ENCODE assay signal across 8 cellular contexts in genomic region chr12:12563529-12563928, GRCh38. TPM values are rescaled to one million over a fixed set of nuclear protein-coding genes. Genes with fewer than 3 reads are reported as not detected.
DNase-seq lines count a peak whose midpoint lies in the region; ATAC-seq and TF ChIP-seq lines count a peak whose summit lies in the region.

No MANE protein-coding gene starts in this region.

- peaks cover 22% of the 10 kb centered on the region for H3K36me3 Mint-ChIP-seq in GM23338 (ENCODE audit: low read depth)

- H3K27ac Mint-ChIP-seq in GM23338, result no peak overlapping the region

- H3K4me3 Mint-ChIP-seq in GM23338, result no peak overlapping the region; the same call in 2 of the 3 replicates

- TF ChIP-seq CTCF in GM23338 (conservative IDR thresholded peaks at IDR 0.05; ENCODE audit: low read depth in 2 of 2) (no peak), Panc1 (IDR thresholded peaks at IDR 0.05) (no peak), fibroblast of mammary gland (conservative IDR thresholded peaks at IDR 0.05; ENCODE audit: control insufficient read depth, insufficient read depth, low read depth, low read length) (no peak), psoas muscle (IDR thresholded peaks at IDR 0.05) (no peak)

- H3K9me2 ChIP-seq in GM23338 (ENCODE audit: insufficient read depth), result 0 out of 2 replicates have a peak, but pooled peaks cover 4% of the 10 kb centered on the region

- BruUV-seq in Panc1 (replicated peaks; lab: Mats Ljungman, UMichigan), result no TSS peak

- POLR2A ChIA-PET in Panc1 (lab: Charles Lee), result interaction anchor here (0.6 to 1.2 kb wide), 2 partner anchors 95 to 173 kb away, joined by 6 to 12 read pairs; no protein-coding TSS in a partner anchor

- H3K27me3 Mint-ChIP-seq in GM23338 (ENCODE audit: insufficient read depth, low read depth, poor library complexity), result peaks cover 3% of the 10 kb centered on the region

- H3K4me3 ChIP-seq in GM23338 (peak overlapping the region; percentile 81), Panc1 (ENCODE audit: low read depth in 2 of 2, low read length in 2 of 2) (peak overlapping the region in 1 of 2 experiments; percentile 57; a peak in 3 of 4 replicates), fibroblast of mammary gland (ENCODE audit: control insufficient read depth, low read depth, low read length) (no peak overlapping the region), psoas muscle (peak overlapping the region; percentile 73)

- peak overlapping the region; percentile 92 for H3K4me2 ChIP-seq in GM23338

- H3K9me3 ChIP-seq in Panc1 (ENCODE audit: control insufficient read depth, insufficient read depth, low read depth, low read length), result no peaks in the 10 kb centered on the region
- H3K9me3 ChIP-seq in psoas muscle, result no peaks in the 10 kb centered on the region

- H3K27me3 ChIP-seq in GM23338 (ENCODE audit: insufficient read depth) (no peaks in the 10 kb centered on the region), Panc1 (ENCODE audit: control insufficient read depth, insufficient read depth, low read length) (no peaks in the 10 kb centered on the region), psoas muscle (ENCODE audit: insufficient read depth in 3 of 3, low read length in 2 of 3) (no peaks in the 10 kb centered on the region)

- intact Hi-C loops in Panc1 (cut with micrococcal nuclease; ENCODE audit: unreplicated experiment) (no loop called here), psoas muscle (cut with DNase I) (loop anchor here (5.0 to 10.0 kb wide), 6 partner anchors 41 to 154 kb away; partner anchors contain the start of genes CDKN1B (in 1 of the 2), CREBL2 (in 1 of the 2) and GPR19 (in 1 of the 2))

- H3K4me1 Mint-ChIP-seq in GM23338, result peaks cover 21% of the 10 kb centered on the region

- DNase-seq in GM23338 (ENCODE audit: low spot score), result no peak
- DNase-seq in Panc1 (ENCODE audit: low read depth, low spot score), result no peak
- peak; percentile 24 for DNase-seq in fibroblast of mammary gland (ENCODE audit: low read depth)
- DNase-seq in psoas muscle, result no peak
- DNase-seq in NAMALWA (ENCODE audit: low spot score), result no peak

- peaks cover 22% of the 10 kb centered on the region for H3K9me3 Mint-ChIP-seq in GM23338

- 33 to 39% (median 34%) methylated on average over 8 of the region's 8 CpGs for WGBS in psoas muscle, 3 donors

- peak overlapping the region; percentile 94 for H3K27ac ChIP-seq in GM23338 (ENCODE audit: low read depth)
- peak overlapping the region; percentile 86 for H3K27ac ChIP-seq in Panc1 (ENCODE audit: low read length)
- peak overlapping the region; percentile 98 for H3K27ac ChIP-seq in psoas muscle

- TF ChIP-seq POLR2A in GM18505 (IDR thresholded peaks at IDR 0.05; ENCODE audit: borderline replicate concordance, extremely low read depth, insufficient read depth, insufficient read length), result no peak

- ATAC-seq in GM23338 (no peak), Panc1 (no peak), psoas muscle (no peak), GM19452 (IDR thresholded peaks at IDR 0.05; ENCODE audit: unreplicated experiment) (no peak), GM21390 (IDR thresholded peaks at IDR 0.05; ENCODE audit: unreplicated experiment) (no peak), GM18505 (IDR thresholded peaks at IDR 0.05; ENCODE audit: unreplicated experiment) (no peak)

- H3K79me2 ChIP-seq in GM23338 (replicated peaks; ENCODE audit: insufficient read depth), result peaks cover 30% of the 10 kb centered on the region

- H3F3A ChIP-seq in GM23338 (replicated peaks; ENCODE audit: low read depth), result peaks cover 7% of the 10 kb centered on the region

- CTCF ChIA-PET in Panc1 (lab: Charles Lee), result no interaction called here

- peak overlapping the region; percentile 14; the same call in 1 of the 2 replicates for H2AFZ ChIP-seq in GM23338

- H3K36me3 ChIP-seq in GM23338 (ENCODE audit: insufficient read depth) (no peaks in the 10 kb centered on the region), Panc1 (ENCODE audit: control insufficient read depth, insufficient read depth, low read length) (peaks cover 3% of the 10 kb centered on the region; the same call in 1 of the 2 replicates), psoas muscle (ENCODE audit: insufficient read depth in 1 of 2, low read depth in 1 of 2) (no peaks in the 10 kb centered on the region)

- no peaks in the 10 kb centered on the region for H4K20me1 ChIP-seq in GM23338 (replicated peaks; ENCODE audit: insufficient read depth)

- in situ Hi-C loops in Panc1 (cut with HindIII; ENCODE audit: low pct_unique_long_range_greater_than_20kb, low sequenced_read_pairs), result no loop called here

- H3K4me1 ChIP-seq in GM23338 (ENCODE audit: insufficient read depth) (peaks cover 25% of the 10 kb centered on the region), Panc1 (ENCODE audit: control insufficient read depth, insufficient read depth, low read length) (peaks cover 15% of the 10 kb centered on the region), psoas muscle (peaks cover 20% of the 10 kb centered on the region)

TF ChIP-seq in GM23338, 12 proteins besides CTCF, POLR2A, EP300 and RAD21 (continues in another document):
- TF ChIP-seq EZH2 (IDR thresholded peaks at IDR 0.05; ENCODE audit: low read depth, unreplicated experiment), result no peak
- TF ChIP-seq STAT1 (IDR thresholded peaks at IDR 0.05; ENCODE audit: unreplicated experiment), result no peak
- TF ChIP-seq ZNF462 (CRISPR knock-in tag; IDR thresholded peaks at IDR 0.05), result no peak
- no peak for TF ChIP-seq POLR2AphosphoS5 (IDR thresholded peaks at IDR 0.05; ENCODE audit: low read depth)

RNA-seq across cellular contexts. Expression of gene DUSP16, which starts 0.9 kb away (rescaled TPM):
- total RNA-seq in GM23338 (2014; rRNA removed; shearing (Covaris generic)), result 52.8 and 59.4 TPM in 2 replicates
- polyA plus RNA-seq in GM23338 (2016; fragmentation: Nextera tagmentation; extraction: Ambion mirVana) (11.7 and 12.5 TPM in 2 replicates), psoas muscle (1 to 10 TPM; 3.3 to 8.4 (median 4.5) TPM)
- total RNA-seq in Panc1 (2021; ENCODE audit: unreplicated experiment) (12.9 TPM), psoas muscle (10 to 100 TPM; 14.2 to 23.8 (median 19.7) TPM)
- polyA plus RNA-seq in Panc1 (2012; ENCODE audit: insufficient read length), result 5.4 TPM

RNA-seq across cellular contexts. Expression of gene CREBL2, which starts 48.1 kb away (rescaled TPM):
- total RNA-seq in GM23338 (2014; rRNA removed; shearing (Covaris generic)), result 20.5 and 21.6 TPM in 2 replicates
- polyA plus RNA-seq in GM23338 (2016; fragmentation: Nextera tagmentation; extraction: Ambion mirVana) (9.0 and 9.3 TPM in 2 replicates), psoas muscle (10 to 100 TPM in 1 of 3 donors, 1 to 10 TPM in 2; 4.0 to 16.4 (median 5.3) TPM)
- total RNA-seq in Panc1 (2021; ENCODE audit: unreplicated experiment) (13.6 TPM), psoas muscle (1 to 10 TPM; 6.1 to 9.2 (median 7.3) TPM)
- 9.1 TPM for polyA plus RNA-seq in Panc1 (2012; ENCODE audit: insufficient read length)
